Comparison of ENCODE assay signal across 1 cellular context in genomic region chr9:37421914-37422288, GRCh38.
TF ChIP-seq lines count a peak whose summit lies in the region.

No MANE protein-coding gene starts in this region.

TF ChIP-seq in endothelial cell of umbilical vein, 7 proteins besides CTCF, POLR2A, EP300 and RAD21 (continued from another document):
- TF ChIP-seq MAX (IDR thresholded peaks at IDR 0.05; ENCODE audit: insufficient read depth, insufficient read length) = no peak
